In genomic region chr1:222877854-222878253, GRCh38 we compare ENCODE assay signal across 1 cellular context.
A peak's percentile ranks its signal among the peaks of the same experiment; 100 is the strongest.
TF ChIP-seq lines count a peak whose summit lies in the region.

No MANE protein-coding gene starts in this region.

TF ChIP-seq in HepG2, 621 proteins besides CTCF, POLR2A, EP300 and RAD21 (continued from another document):
- no peak for TF ChIP-seq REPIN1 (CRISPR knock-in tag; IDR thresholded peaks at IDR 0.05; ENCODE audit: borderline replicate concordance, low read depth)
- TF ChIP-seq EHMT2 (IDR thresholded peaks at IDR 0.05; ENCODE audit: borderline replicate concordance, low read depth, low read length) = 0 out of 2 replicates have a peak, but pooled peaks have one; percentile 27
- TF ChIP-seq RFXANK (CRISPR knock-in tag; IDR thresholded peaks at IDR 0.05) = no peak
- peak; percentile 35 for TF ChIP-seq TEAD3 (CRISPR knock-in tag; optimal IDR thresholded peaks at IDR 0.05; ENCODE audit: borderline replicate concordance)
- TF ChIP-seq ZNF10 (CRISPR knock-in tag; IDR thresholded peaks at IDR 0.05; ENCODE audit: borderline replicate concordance, low read depth) = no peak
- TF ChIP-seq CEBPB (IDR thresholded peaks at IDR 0.05; ENCODE audit: borderline replicate concordance, low read depth, low read length) = 0 out of 2 replicates have a peak, but pooled peaks have one; percentile 14
- TF ChIP-seq SATB2 (CRISPR knock-in tag; IDR thresholded peaks at IDR 0.05) = no peak
- TF ChIP-seq CBX2 (IDR thresholded peaks at IDR 0.05; ENCODE audit: low read depth, low read length) = no peak
- no peak for TF ChIP-seq CBX2 (CRISPR knock-in tag; IDR thresholded peaks at IDR 0.05; ENCODE audit: low read depth)
- TF ChIP-seq SOX5 (CRISPR knock-in tag; IDR thresholded peaks at IDR 0.05; ENCODE audit: borderline replicate concordance) = peak; percentile 96
- TF ChIP-seq GZF1 (CRISPR knock-in tag; IDR thresholded peaks at IDR 0.05) = no peak
- TF ChIP-seq GATAD2A (CRISPR knock-in tag; IDR thresholded peaks at IDR 0.05) = peak; percentile 61
- no peak for TF ChIP-seq FIP1L1 (IDR thresholded peaks at IDR 0.05; ENCODE audit: borderline replicate concordance, insufficient read depth, low read depth, low read length)
- no peak for TF ChIP-seq REXO4 (CRISPR knock-in tag; IDR thresholded peaks at IDR 0.05; ENCODE audit: borderline replicate concordance)
- TF ChIP-seq PAWR (CRISPR knock-in tag; IDR thresholded peaks at IDR 0.05; ENCODE audit: borderline replicate concordance) = no peak
- no peak for TF ChIP-seq SOX6 (IDR thresholded peaks at IDR 0.05)
- peak; percentile 93 for TF ChIP-seq SOX6 (CRISPR knock-in tag; IDR thresholded peaks at IDR 0.05)
- no peak for TF ChIP-seq ZFP1 (CRISPR knock-in tag; IDR thresholded peaks at IDR 0.05)
- 0 out of 2 replicates have a peak, but pooled peaks have one; percentile 51 for TF ChIP-seq SOX13 (IDR thresholded peaks at IDR 0.05)
- TF ChIP-seq SOX13 (CRISPR knock-in tag; conservative IDR thresholded peaks at IDR 0.05 in 1 of 2, IDR thresholded peaks at IDR 0.05 in 1 of 2) = peak in 1 of 2 experiments; percentile 97; a peak in 2 of 4 replicates
- peak; percentile 46; the same call in 1 of the 2 replicates for TF ChIP-seq ZNF292 (CRISPR knock-in tag; IDR thresholded peaks at IDR 0.05; ENCODE audit: borderline replicate concordance, low read depth)
- no peak for TF ChIP-seq DNMT3B (CRISPR knock-in tag; conservative IDR thresholded peaks at IDR 0.05)
- TF ChIP-seq FOXA3 (CRISPR knock-in tag; IDR thresholded peaks at IDR 0.05) = peak; percentile 48; the same call in 1 of the 2 replicates
- TF ChIP-seq ZNF24 (IDR thresholded peaks at IDR 0.05) = no peak
- TF ChIP-seq ZFP62 (CRISPR knock-in tag; IDR thresholded peaks at IDR 0.05) = no peak
- no peak for TF ChIP-seq KLF16 (CRISPR knock-in tag; IDR thresholded peaks at IDR 0.05)
- TF ChIP-seq SAFB2 (CRISPR knock-in tag; IDR thresholded peaks at IDR 0.05; ENCODE audit: borderline replicate concordance, low read depth) = no peak
- no peak for TF ChIP-seq SMARCE1 (IDR thresholded peaks at IDR 0.05; ENCODE audit: borderline replicate concordance)
- TF ChIP-seq JUND (CRISPR knock-in tag; IDR thresholded peaks at IDR 0.05) = no peak
- TF ChIP-seq PLSCR1 (CRISPR knock-in tag; IDR thresholded peaks at IDR 0.05; ENCODE audit: borderline replicate concordance) = no peak
- no peak for TF ChIP-seq ZNF276 (CRISPR knock-in tag; IDR thresholded peaks at IDR 0.05; ENCODE audit: low read depth)
- no peak for TF ChIP-seq ELF1 (CRISPR knock-in tag; IDR thresholded peaks at IDR 0.05)
- peak; percentile 38; the same call in 1 of the 2 replicates for TF ChIP-seq ZMYM4 (CRISPR knock-in tag; IDR thresholded peaks at IDR 0.05)
- no peak for TF ChIP-seq CBFB (CRISPR knock-in tag; IDR thresholded peaks at IDR 0.05)
- no peak for TF ChIP-seq SP5 (CRISPR knock-in tag; IDR thresholded peaks at IDR 0.05; ENCODE audit: borderline replicate concordance, low read depth)
- no peak for TF ChIP-seq BCLAF1 (IDR thresholded peaks at IDR 0.05)
- TF ChIP-seq, protein P1, sequence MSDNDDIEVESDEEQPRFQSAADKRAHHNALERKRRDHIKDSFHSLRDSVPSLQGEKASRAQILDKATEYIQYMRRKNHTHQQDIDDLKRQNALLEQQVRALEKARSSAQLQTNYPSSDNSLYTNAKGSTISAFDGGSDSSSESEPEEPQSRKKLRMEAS (IDR thresholded peaks at IDR 0.05) = no peak
- no peak for TF ChIP-seq ZNF557 (CRISPR knock-in tag; IDR thresholded peaks at IDR 0.05)
- TF ChIP-seq BCL6 (CRISPR knock-in tag; IDR thresholded peaks at IDR 0.05) = no peak
- TF ChIP-seq, protein P2, sequence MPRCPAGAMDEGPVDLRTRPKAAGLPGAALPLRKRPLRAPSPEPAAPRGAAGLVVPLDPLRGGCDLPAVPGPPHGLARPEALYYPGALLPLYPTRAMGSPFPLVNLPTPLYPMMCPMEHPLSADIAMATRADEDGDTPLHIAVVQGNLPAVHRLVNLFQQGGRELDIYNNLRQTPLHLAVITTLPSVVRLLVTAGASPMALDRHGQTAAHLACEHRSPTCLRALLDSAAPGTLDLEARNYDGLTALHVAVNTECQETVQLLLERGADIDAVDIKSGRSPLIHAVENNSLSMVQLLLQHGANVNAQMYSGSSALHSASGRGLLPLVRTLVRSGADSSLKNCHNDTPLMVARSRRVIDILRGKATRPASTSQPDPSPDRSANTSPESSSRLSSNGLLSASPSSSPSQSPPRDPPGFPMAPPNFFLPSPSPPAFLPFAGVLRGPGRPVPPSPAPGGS (CRISPR knock-in tag; IDR thresholded peaks at IDR 0.05) = no peak
- TF ChIP-seq ARID5B (CRISPR knock-in tag; IDR thresholded peaks at IDR 0.05) = peak; percentile 68
- peak; percentile 33; the same call in 1 of the 2 replicates for TF ChIP-seq PAXIP1 (CRISPR knock-in tag; conservative IDR thresholded peaks at IDR 0.05)
- no peak for TF ChIP-seq ZNF468 (CRISPR knock-in tag; IDR thresholded peaks at IDR 0.05)
- no peak for TF ChIP-seq ZNF234 (CRISPR knock-in tag; conservative IDR thresholded peaks at IDR 0.05)
- TF ChIP-seq POGZ (CRISPR knock-in tag; IDR thresholded peaks at IDR 0.05) = peak; percentile 25; the same call in 1 of the 2 replicates
- TF ChIP-seq ZNF12 (CRISPR knock-in tag; IDR thresholded peaks at IDR 0.05) = peak; percentile 64; the same call in 1 of the 2 replicates
- TF ChIP-seq MIXL1 (CRISPR knock-in tag; IDR thresholded peaks at IDR 0.05) = peak; percentile 31; the same call in 1 of the 2 replicates
- no peak for TF ChIP-seq CHD2 (IDR thresholded peaks at IDR 0.05; ENCODE audit: low read depth, low read length)
- peak; percentile 50 for TF ChIP-seq HNF4A (CRISPR knock-in tag; IDR thresholded peaks at IDR 0.05)
- TF ChIP-seq FOXC1 (CRISPR knock-in tag; IDR thresholded peaks at IDR 0.05; ENCODE audit: borderline replicate concordance) = no peak
- TF ChIP-seq ZNF256 (CRISPR knock-in tag; conservative IDR thresholded peaks at IDR 0.05) = no peak
- no peak for TF ChIP-seq ZNF414 (CRISPR knock-in tag; IDR thresholded peaks at IDR 0.05)
